8 cellular contexts compared by ENCODE assay signal in the genomic region with DNA sequence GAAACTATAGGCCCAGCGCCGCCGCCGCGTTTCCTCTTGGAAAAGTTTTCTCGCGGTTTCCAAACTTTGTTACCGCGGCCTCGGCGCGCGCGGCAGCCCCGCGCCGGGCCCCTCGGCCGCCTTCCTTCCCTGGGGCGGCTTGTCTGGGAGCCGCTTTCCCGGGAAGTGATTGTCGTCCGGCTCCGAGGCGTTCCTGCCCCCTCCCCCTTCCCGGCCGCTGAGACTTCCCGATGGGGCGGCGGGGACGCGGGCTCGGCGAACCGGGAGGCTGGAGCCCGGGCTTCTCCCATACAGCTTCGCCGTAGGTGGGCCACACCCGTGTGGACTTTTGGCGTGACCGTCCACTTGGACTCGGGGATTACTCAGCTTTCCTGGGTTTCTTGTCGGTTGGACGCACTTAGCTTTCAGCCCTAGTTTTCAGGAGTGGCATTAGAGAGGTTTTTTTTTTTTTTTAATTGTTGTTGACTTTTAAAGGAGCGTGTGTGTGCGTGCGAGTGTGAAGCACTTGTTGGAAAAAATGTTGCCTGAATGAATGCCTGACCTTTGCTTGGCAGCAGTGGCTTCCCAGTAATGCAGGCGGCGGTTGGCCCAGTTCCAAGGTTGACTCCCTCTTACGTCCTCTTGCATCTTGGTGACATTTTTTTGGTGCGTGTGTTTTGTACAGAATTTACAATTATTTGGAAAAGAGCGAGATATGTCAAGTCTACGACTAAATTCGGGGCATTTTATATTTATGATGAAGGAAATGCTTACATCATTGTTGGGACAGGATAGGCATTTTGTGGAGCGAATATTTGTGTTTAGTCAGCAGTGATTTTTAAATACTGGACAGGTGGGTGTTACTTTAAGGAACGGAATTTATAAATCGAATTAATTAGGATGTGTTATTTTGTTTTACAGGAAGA. TPM values are rescaled to one million over a fixed set of nuclear protein-coding genes. Genes with fewer than 3 reads are reported as not detected.
DNase-seq lines count a peak whose midpoint lies in the region; ATAC-seq and TF ChIP-seq lines count a peak whose summit lies in the region.

No MANE protein-coding gene starts in this region.

- no peaks in the 10 kb centered on the region for H3K36me3 ChIP-seq in MM.1S (replicated peaks; ENCODE audit: insufficient read depth, low read length)

- in situ Hi-C loops in T47D (cut with HindIII; ENCODE audit: low pct_unique_long_range_greater_than_20kb, low sequenced_read_pairs) = no loop called here

- no peaks in the 10 kb centered on the region for H3K9me2 ChIP-seq in MM.1S (replicated peaks; ENCODE audit: insufficient read depth, low read length)

- peak overlapping the region; percentile 65 for H3K9ac ChIP-seq in MM.1S (ENCODE audit: low read length)

- H3F3A ChIP-seq in MM.1S (ENCODE audit: insufficient read depth, low read length) = no peaks in the 10 kb centered on the region

- intact Hi-C loops in sciatic nerve (cut with DNase I) = no loop called here

- peak overlapping the region; percentile 82 for H3K4me3 ChIP-seq in MM.1S (ENCODE audit: low read length)
- H3K4me3 ChIP-seq in iPS-18c (ENCODE audit: insufficient read depth, low read depth, low read length) = peak overlapping the region; percentile 91

- DNase-seq in AG20443 (ENCODE audit: low spot score) (peak; percentile 82), MM.1S (no peak), T47D (ENCODE audit: low read depth in 1 of 2, low spot score in 1 of 2) (peak; percentile 65 to 92), sciatic nerve (ENCODE audit: low spot score) (peak; percentile 97)
- peak; percentile 65 for DNase-seq in T-helper 2 cell treated with Interferon-gamma antibody and Interleukin-4, amounts not matched to agents 5 μg/mL and 100 μg/mL, for 36 hours (ENCODE audit: low spot score)

- ATAC-seq in GM19455 (IDR thresholded peaks at IDR 0.05; ENCODE audit: unreplicated experiment) (peak; percentile 23), sciatic nerve (peak; percentile 74), HG03457 (IDR thresholded peaks at IDR 0.05; ENCODE audit: unreplicated experiment) (no peak)

- peak overlapping the region; percentile 19 for H3K27ac Mint-ChIP-seq in T-helper 2 cell treated with Interferon-gamma antibody and Interleukin-4, amounts not matched to agents 5 μg/mL and 100 μg/mL, for 36 hours

- H3K9me3 ChIP-seq in MM.1S (replicated peaks; ENCODE audit: insufficient read depth, low read length) (no peaks in the 10 kb centered on the region), iPS-18c (ENCODE audit: control insufficient read depth, insufficient read depth, low read length) (peaks cover 11% of the 10 kb centered on the region)

- H3K27ac ChIP-seq in MM.1S (ENCODE audit: low read length) = no peak overlapping the region

- peak overlapping the region; percentile 81 for H3K4me3 Mint-ChIP-seq in T-helper 2 cell treated with Interferon-gamma antibody and Interleukin-4, amounts not matched to agents 5 μg/mL and 100 μg/mL, for 36 hours

- no peak for TF ChIP-seq CTCF in MM.1S (IDR thresholded peaks at IDR 0.05; ENCODE audit: low read length)

- no peaks in the 10 kb centered on the region for H4K20me1 ChIP-seq in MM.1S (ENCODE audit: insufficient read depth, low read length)

- peak overlapping the region; percentile 57 for H2AFZ ChIP-seq in MM.1S (ENCODE audit: low read length)

- H3K9me3 Mint-ChIP-seq in T-helper 2 cell treated with Interferon-gamma antibody and Interleukin-4, amounts not matched to agents 5 μg/mL and 100 μg/mL, for 36 hours = no peaks in the 10 kb centered on the region

- H3K36me3 Mint-ChIP-seq in T-helper 2 cell treated with Interferon-gamma antibody and Interleukin-4, amounts not matched to agents 5 μg/mL and 100 μg/mL, for 36 hours (ENCODE audit: low read depth) = peaks cover 11% of the 10 kb centered on the region

- peaks cover 24% of the 10 kb centered on the region for H3K4me1 ChIP-seq in MM.1S (ENCODE audit: low read length)

- H3K79me2 ChIP-seq in MM.1S (ENCODE audit: low read length) = peaks cover 53% of the 10 kb centered on the region

- H3K27me3 ChIP-seq in MM.1S (replicated peaks; ENCODE audit: insufficient read depth, low read length) = no peaks in the 10 kb centered on the region

- peaks cover 22% of the 10 kb centered on the region for H3K27me3 Mint-ChIP-seq in T-helper 2 cell treated with Interferon-gamma antibody and Interleukin-4, amounts not matched to agents 5 μg/mL and 100 μg/mL, for 36 hours (ENCODE audit: low read depth)

- H3K4me2 ChIP-seq in MM.1S (ENCODE audit: low read depth, low read length) = peak overlapping the region; percentile 68

- peaks cover 22% of the 10 kb centered on the region for H3K4me1 Mint-ChIP-seq in T-helper 2 cell treated with Interferon-gamma antibody and Interleukin-4, amounts not matched to agents 5 μg/mL and 100 μg/mL, for 36 hours (ENCODE audit: low read depth)

RNA-seq across cellular contexts. Expression of gene CTNNA1, which starts 0.8 kb away (rescaled TPM):
- total RNA-seq in sciatic nerve = 485 TPM
